ENCODE assay signal across 16 cellular contexts in the genomic region with DNA sequence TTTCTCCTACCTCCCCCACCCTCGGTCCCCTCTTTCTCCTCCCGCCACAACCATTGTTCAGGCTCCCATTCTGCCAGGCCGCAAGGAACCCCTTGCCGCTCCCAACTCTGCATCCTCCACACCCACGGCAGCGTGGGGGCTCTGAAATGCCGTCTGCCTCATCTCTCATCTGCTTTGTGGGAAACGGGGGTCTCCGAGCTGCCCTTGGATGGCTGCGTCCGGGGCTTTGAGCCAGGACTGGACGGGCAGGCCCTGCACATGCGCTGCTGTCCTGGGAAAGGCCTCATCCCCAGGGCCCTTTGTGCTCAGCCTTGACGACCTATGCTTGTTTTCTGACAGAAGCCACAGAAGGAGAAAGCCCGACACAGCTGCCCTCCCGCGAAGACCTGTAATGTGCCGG. TPM values are rescaled to one million over a fixed set of nuclear protein-coding genes. Genes with fewer than 3 reads are reported as not detected.
DNase-seq lines count a peak whose midpoint lies in the region; ATAC-seq and TF ChIP-seq lines count a peak whose summit lies in the region.
"Had no signal": no experiment of that assay in that cellular context is flagged by ENCODE, and none has a peak within 500 bp of the region (broad histone marks: within the 10 kb centered on the region; RNA-seq: fewer than 3 reads in every experiment).

No MANE protein-coding gene starts in this region.

- no peak overlapping the region for H3K4ac ChIP-seq in neuronal stem cell (ENCODE audit: low read length)

- no peak overlapping the region for H2BK15ac ChIP-seq in neuronal stem cell (ENCODE audit: low read length)

- H3K14ac ChIP-seq in neuronal stem cell (ENCODE audit: low read length) = no peak overlapping the region

- no peak overlapping the region for H2AFZ ChIP-seq in OCI-LY1 (ENCODE audit: low read length)
- peak overlapping the region; percentile 95 for H2AFZ ChIP-seq in neuronal stem cell (ENCODE audit: low read length)
- H2AFZ ChIP-seq: GM23248 had no signal

- H3K4me3 ChIP-seq in OCI-LY1 (ENCODE audit: low read depth, low read length, poor library complexity, severe bottlenecking) (no peak overlapping the region), neuronal stem cell (ENCODE audit: low read length in 2 of 2) (no peak overlapping the region)
- H3K4me3 ChIP-seq in effector memory CD4-positive, alpha-beta T cell (ENCODE audit: insufficient read depth, low read depth, low read length, poor library complexity, severe bottlenecking) = no peak overlapping the region
- H3K4me3 ChIP-seq: GM23248, thyroid gland had no signal

- H4K20me1 ChIP-seq in OCI-LY1 (ENCODE audit: insufficient read depth, low read length) = no peaks in the 10 kb centered on the region

- H3K18ac ChIP-seq in neuronal stem cell (ENCODE audit: low read length) = peak overlapping the region; percentile 12

- H3K79me2 ChIP-seq in OCI-LY1 (ENCODE audit: insufficient read depth, low read length) = no peaks in the 10 kb centered on the region

- peaks cover 10% of the 10 kb centered on the region for H3F3A ChIP-seq in OCI-LY1 (ENCODE audit: insufficient read depth, low read length)

- peaks cover 68% of the 10 kb centered on the region for H3K4me1 ChIP-seq in OCI-LY1 (ENCODE audit: insufficient read depth, low read length, severe bottlenecking)
- H3K4me1 ChIP-seq in neuronal stem cell (ENCODE audit: control insufficient read depth in 2 of 2, insufficient read depth in 1 of 2, low read depth in 1 of 2, low read length in 2 of 2) = peaks cover 3 to 5% of the 10 kb centered on the region in 2 donors
- H3K4me1 ChIP-seq in effector memory CD4-positive, alpha-beta T cell (ENCODE audit: control insufficient read depth, insufficient read depth, low read length, poor library complexity, severe bottlenecking) = peaks cover 31% of the 10 kb centered on the region

- H3K36me3 ChIP-seq in OCI-LY1 (ENCODE audit: insufficient read depth, low read length) = peaks cover 7% of the 10 kb centered on the region; the same call in 1 of the 2 replicates
- peaks cover 5 to 6% of the 10 kb centered on the region in 2 donors for H3K36me3 ChIP-seq in neuronal stem cell (replicated peaks in 1 of 2; ENCODE audit: control insufficient read depth in 2 of 2, insufficient read depth in 2 of 2, low read length in 2 of 2)
- no peaks in the 10 kb centered on the region for H3K36me3 ChIP-seq in effector memory CD4-positive, alpha-beta T cell (ENCODE audit: control insufficient read depth, insufficient read depth, low read length)

- no peak overlapping the region for H2AK5ac ChIP-seq in neuronal stem cell (ENCODE audit: low read depth, low read length)

- no peak overlapping the region for H2BK120ac ChIP-seq in neuronal stem cell (ENCODE audit: low read depth, low read length)

- CTCF ChIA-PET in activated CD4-positive, alpha-beta T cell treated with anti-CD3 and anti-CD28 coated beads, Interleukin-2, amount 10 ng/mL, durations not matched to agents 7 days and 5 days (lab: Charles Lee) = interaction anchor here (1.8 kb wide), 1 partner anchor 104 kb away, joined by 7 read pairs; no protein-coding TSS in a partner anchor

- no peak overlapping the region for H3K4me3 Mint-ChIP-seq in activated CD4-positive, alpha-beta T cell treated with anti-CD3 and anti-CD28 coated beads, Interleukin-2, amount 10 ng/mL, durations not matched to agents 7 days and 5 days
- H3K4me3 Mint-ChIP-seq in activated naive CD8-positive, alpha-beta T cell treated with anti-CD3 and anti-CD28 coated beads, Interleukin-2, amount 50 U/mL, for 24 hours = no peak overlapping the region

- no peak overlapping the region for H4K91ac ChIP-seq in neuronal stem cell (ENCODE audit: low read depth, low read length, poor library complexity)

- H3K27me3 ChIP-seq in OCI-LY1 (ENCODE audit: insufficient read depth, low read length) (no peaks in the 10 kb centered on the region), neuronal stem cell (ENCODE audit: control insufficient read depth in 3 of 3, insufficient read depth in 3 of 3, low read depth in 1 of 3, low read length in 3 of 3) (peaks cover 0 to 12% (median 10%) of the 10 kb centered on the region in 3 experiments)
- no peaks in the 10 kb centered on the region for H3K27me3 ChIP-seq in effector memory CD4-positive, alpha-beta T cell (replicated peaks; ENCODE audit: control insufficient read depth, insufficient read depth, low read length, poor library complexity, severe bottlenecking)
- H3K27me3 ChIP-seq: thyroid gland had no signal

- no peak overlapping the region for H3K23ac ChIP-seq in neuronal stem cell (ENCODE audit: low read depth, low read length, poor library complexity)

- H3K27ac ChIP-seq in OCI-LY1 (ENCODE audit: low read depth, low read length, poor library complexity, severe bottlenecking) (peak overlapping the region; percentile 35), neuronal stem cell (replicated peaks; ENCODE audit: low read length) (peak overlapping the region; percentile 36)
- H3K27ac ChIP-seq in effector memory CD4-positive, alpha-beta T cell (ENCODE audit: insufficient read depth, low read length, poor library complexity, severe bottlenecking) = no peak overlapping the region
- H3K27ac ChIP-seq: GM23248, thyroid gland had no signal

- H3K79me1 ChIP-seq in neuronal stem cell (ENCODE audit: low read depth, low read length) = peaks cover 3% of the 10 kb centered on the region

- TF ChIP-seq CTCF in OCI-LY1 (IDR thresholded peaks at IDR 0.05; ENCODE audit: low read length) = no peak

- H4K8ac ChIP-seq in neuronal stem cell (ENCODE audit: low read depth, low read length) = no peak overlapping the region

- peaks cover 4% of the 10 kb centered on the region for H3K36me3 Mint-ChIP-seq in activated CD4-positive, alpha-beta T cell treated with anti-CD3 and anti-CD28 coated beads, Interleukin-2, amount 10 ng/mL, durations not matched to agents 7 days and 5 days (ENCODE audit: low read depth)
- H3K36me3 Mint-ChIP-seq in activated naive CD8-positive, alpha-beta T cell treated with anti-CD3 and anti-CD28 coated beads, Interleukin-2, amount 50 U/mL, for 24 hours (ENCODE audit: low read depth) = peaks cover 17% of the 10 kb centered on the region

- ATAC-seq in activated naive CD8-positive, alpha-beta T cell treated with anti-CD3 and anti-CD28 coated beads, Interleukin-2, amount 50 U/mL, for 24 hours = no peak

- H3K9me3 Mint-ChIP-seq in activated CD4-positive, alpha-beta T cell treated with anti-CD3 and anti-CD28 coated beads, Interleukin-2, amount 10 ng/mL, durations not matched to agents 7 days and 5 days = no peaks in the 10 kb centered on the region
- H3K9me3 Mint-ChIP-seq in activated naive CD8-positive, alpha-beta T cell treated with anti-CD3 and anti-CD28 coated beads, Interleukin-2, amount 50 U/mL, for 24 hours = no peaks in the 10 kb centered on the region

- no peak for DNase-seq in activated CD4-positive, alpha-beta T cell treated with anti-CD3 and anti-CD28 coated beads, Interleukin-2, amount 10 ng/mL, durations not matched to agents 7 days and 5 days
- DNase-seq in activated CD4-positive, alpha-beta T cell treated with anti-CD3 and anti-CD28 coated beads, Interleukin-2, amount 50 U/mL, for 4 hours = no peak
- no peak for DNase-seq in activated naive CD8-positive, alpha-beta T cell treated with anti-CD3 and anti-CD28 coated beads, Interleukin-2, amount 50 U/mL, for 24 hours
- no peak for DNase-seq in neuronal stem cell (ENCODE audit: low spot score)
- DNase-seq in stimulated activated naive CD4-positive, alpha-beta T cell treated with Interleukin-2 at 50 U/mL for 16 hours (lab: John Stamatoyannopoulos, UW) = no peak
- DNase-seq in effector memory CD4-positive, alpha-beta T cell = no peak
- no peak for DNase-seq in epidermal melanocyte (ENCODE audit: insufficient read length, low spot score)
- DNase-seq: activated CD4-positive, CD25-positive, alpha-beta regulatory T cell treated with anti-CD3 and anti-CD28 coated beads, Interleukin-2, amount 50 U/mL, for 72 hours; DND-41; GM23248; mesenchymal stem cell; NCI-H1105 treated with DMSO at 0.1 percent for 48 hours; NCI-H748 treated with DMSO at 0.1 percent for 48 hours; T-helper 9 cell; thyroid gland had no signal

- no peaks in the 10 kb centered on the region for H3K27me3 Mint-ChIP-seq in activated CD4-positive, alpha-beta T cell treated with anti-CD3 and anti-CD28 coated beads, Interleukin-2, amount 10 ng/mL, durations not matched to agents 7 days and 5 days
- no peaks in the 10 kb centered on the region for H3K27me3 Mint-ChIP-seq in activated naive CD8-positive, alpha-beta T cell treated with anti-CD3 and anti-CD28 coated beads, Interleukin-2, amount 50 U/mL, for 24 hours

- no peak overlapping the region for H3K4me2 ChIP-seq in OCI-LY1 (ENCODE audit: low read length)
- H3K4me2 ChIP-seq in neuronal stem cell (ENCODE audit: insufficient read depth, low read length, poor library complexity, severe bottlenecking) = no peak overlapping the region

- no peaks in the 10 kb centered on the region for H3K9me2 ChIP-seq in OCI-LY1 (ENCODE audit: low read depth, low read length)

- H2BK5ac ChIP-seq in neuronal stem cell (ENCODE audit: low read length) = no peak overlapping the region

- WGBS in neuronal stem cell (ENCODE audit: extremely low coverage in 2 of 2, insufficient read length in 2 of 2, insufficient replicate concordance in 1 of 2), 2 donors = no CpG with 5 or more reads among the region's 18 CpGs

- H2BK12ac ChIP-seq in neuronal stem cell (ENCODE audit: low read length) = no peak overlapping the region

- H3K9ac ChIP-seq in OCI-LY1 (ENCODE audit: low read length) (no peak overlapping the region), neuronal stem cell (ENCODE audit: low read depth, low read length, poor library complexity) (peak overlapping the region; percentile 7)
- H3K9ac ChIP-seq: GM23248 had no signal

- POLR2A ChIA-PET in activated CD4-positive, alpha-beta T cell treated with anti-CD3 and anti-CD28 coated beads, Interleukin-2, amount 10 ng/mL, durations not matched to agents 7 days and 5 days (lab: Charles Lee) = no interaction called here

- H3K4me1 Mint-ChIP-seq in activated CD4-positive, alpha-beta T cell treated with anti-CD3 and anti-CD28 coated beads, Interleukin-2, amount 10 ng/mL, durations not matched to agents 7 days and 5 days = peaks cover 47% of the 10 kb centered on the region
- H3K4me1 Mint-ChIP-seq in activated naive CD8-positive, alpha-beta T cell treated with anti-CD3 and anti-CD28 coated beads, Interleukin-2, amount 50 U/mL, for 24 hours = peaks cover 48% of the 10 kb centered on the region

- H3K27ac Mint-ChIP-seq in activated CD4-positive, alpha-beta T cell treated with anti-CD3 and anti-CD28 coated beads, Interleukin-2, amount 10 ng/mL, durations not matched to agents 7 days and 5 days = peak overlapping the region; percentile 85
- peak overlapping the region; percentile 64 for H3K27ac Mint-ChIP-seq in activated naive CD8-positive, alpha-beta T cell treated with anti-CD3 and anti-CD28 coated beads, Interleukin-2, amount 50 U/mL, for 24 hours

- no peaks in the 10 kb centered on the region for H3K9me3 ChIP-seq in OCI-LY1 (ENCODE audit: low read length)
- no peaks in the 10 kb centered on the region for H3K9me3 ChIP-seq in neuronal stem cell (replicated peaks in 1 of 2; ENCODE audit: control insufficient read depth in 2 of 2, insufficient read depth in 1 of 2, low read depth in 1 of 2, low read length in 2 of 2)
- H3K9me3 ChIP-seq in effector memory CD4-positive, alpha-beta T cell (ENCODE audit: control insufficient read depth, low read length) = no peaks in the 10 kb centered on the region
- H3K9me3 ChIP-seq: thyroid gland had no signal

RNA-seq across cellular contexts. Expression of a gene that starts 8.5 kb away (rescaled TPM):
- 10 to 100 TPM; 42.4 to 47.9 TPM for total RNA-seq in activated CD4-positive, alpha-beta T cell treated with anti-CD3 and anti-CD28 coated beads, Interleukin-2, amount 10 ng/mL, durations not matched to agents 7 days and 5 days
- 12.6 TPM for polyA plus RNA-seq in neuronal stem cell (2013, experiment 1 of 2)
- polyA plus RNA-seq in neuronal stem cell (2013, experiment 2 of 2) = 12.2 TPM

RNA-seq across cellular contexts. Expression of a gene that starts 8.7 kb away (rescaled TPM):
- 10 to 100 TPM; 21.4 to 28.5 TPM for total RNA-seq in activated CD4-positive, alpha-beta T cell treated with anti-CD3 and anti-CD28 coated beads, Interleukin-2, amount 10 ng/mL, durations not matched to agents 7 days and 5 days
- 9.3 TPM for polyA plus RNA-seq in neuronal stem cell (2013, experiment 1 of 2)
- 9.1 TPM for polyA plus RNA-seq in neuronal stem cell (2013, experiment 2 of 2)

RNA-seq across cellular contexts. Expression of a gene that starts 33.7 kb away (rescaled TPM):
- total RNA-seq in activated CD4-positive, alpha-beta T cell treated with anti-CD3 and anti-CD28 coated beads, Interleukin-2, amount 10 ng/mL, durations not matched to agents 7 days and 5 days = 10 to 100 TPM; 39.7 to 44.7 TPM
- polyA plus RNA-seq in neuronal stem cell (2013, experiment 1 of 2) = 38.0 TPM
- polyA plus RNA-seq in neuronal stem cell (2013, experiment 2 of 2) = 37.0 TPM
